In genomic region chr22:39244073-39244495, GRCh38 we compare ENCODE assay signal across 8 cellular contexts. TPM values are rescaled to one million over a fixed set of nuclear protein-coding genes. Genes with fewer than 3 reads are reported as not detected.
DNase-seq lines count a peak whose midpoint lies in the region; ATAC-seq and TF ChIP-seq lines count a peak whose summit lies in the region.

No MANE protein-coding gene starts in this region.

- H3K4me1 ChIP-seq in ACC112 (ENCODE audit: control insufficient read depth, insufficient read depth, low read length, unreplicated experiment) (no peaks in the 10 kb centered on the region), IMR-90 (ENCODE audit: control insufficient read depth, insufficient read depth, low read length) (peaks cover 5% of the 10 kb centered on the region; the same call in 1 of the 2 replicates)

- H3K4me3 ChIP-seq in ACC112 (ENCODE audit: low read depth, low read length) (peak overlapping the region; percentile 45), IMR-90 (ENCODE audit: insufficient read depth, low read depth, low read length) (peak overlapping the region; percentile 2)

- no peak overlapping the region for H2BK15ac ChIP-seq in IMR-90 (ENCODE audit: low read depth, low read length)

- H3K79me2 ChIP-seq in ACC112 (ENCODE audit: control insufficient read depth, insufficient read depth, low read length, unreplicated experiment): no peaks in the 10 kb centered on the region

- H3K56ac ChIP-seq in IMR-90 (ENCODE audit: extremely low read depth, insufficient read depth, low read length): no peak overlapping the region

- no peak overlapping the region; the same call in 1 of the 2 replicates for H3K23ac ChIP-seq in IMR-90 (ENCODE audit: low read depth, low read length)

- no peak overlapping the region for H3K27ac ChIP-seq in ACC112 (ENCODE audit: low read depth, low read length)
- no peak overlapping the region for H3K27ac ChIP-seq in IMR-90 (ENCODE audit: insufficient read depth, low read length)

- in situ Hi-C loops in IMR-90 (cut with MboI; ENCODE audit: low sequenced_read_pairs): no loop called here

- H3K27me3 Mint-ChIP-seq in naive B cell: peaks cover 47 to 82% (median 79%) of the 10 kb centered on the region in 3 donors

- no peak overlapping the region for H4K8ac ChIP-seq in IMR-90 (ENCODE audit: low read depth in 2 of 2, low read length in 2 of 2)

- peaks cover 33% of the 10 kb centered on the region; the same call in 1 of the 2 replicates for H3K27me3 ChIP-seq in ACC112 (ENCODE audit: insufficient read depth, low read length)
- H3K27me3 ChIP-seq in IMR-90 (ENCODE audit: control insufficient read depth, insufficient read depth, low read length): peaks cover 64% of the 10 kb centered on the region

- H3K4me1 Mint-ChIP-seq in naive B cell: peaks cover 23 to 44% (median 37%) of the 10 kb centered on the region in 3 donors

- 2% methylated on average over 11 of the region's 39 CpGs; no CpG with 5 or more reads in 1 of the 2 experiments for WGBS in IMR-90 (ENCODE audit: extremely low coverage in 2 of 2, insufficient read length in 1 of 2), 2 experiments

- BruUV-seq in IMR-90 (replicated peaks; lab: Mats Ljungman, UMichigan): no TSS peak

- no peak overlapping the region for H4K91ac ChIP-seq in IMR-90 (ENCODE audit: insufficient read depth, low read depth, low read length)

- H3K18ac ChIP-seq in IMR-90 (ENCODE audit: low read depth, low read length): no peak overlapping the region

- H3K4me2 ChIP-seq in IMR-90 (ENCODE audit: low read depth, low read length): peak overlapping the region; percentile 29

- intact Hi-C loops in IMR-90 (cut with micrococcal nuclease): no loop called here

- no peak overlapping the region for H3K27ac Mint-ChIP-seq in naive B cell

- no peak for TF ChIP-seq RAD21 in IMR-90 (IDR thresholded peaks at IDR 0.05; ENCODE audit: low read length)

- no peak overlapping the region; the same call in 1 of the 2 replicates for H2BK120ac ChIP-seq in IMR-90 (ENCODE audit: low read depth, low read length)

- TF ChIP-seq CTCF in IMR-90 (conservative IDR thresholded peaks at IDR 0.05; ENCODE audit: low read depth, low read length): 0 out of 2 replicates have a peak, but pooled peaks have one; percentile 2

- H3K9me1 ChIP-seq in IMR-90 (ENCODE audit: insufficient read depth, low read length): no peaks in the 10 kb centered on the region

- H3K36me3 Mint-ChIP-seq in naive B cell: no peaks in the 10 kb centered on the region

- peak overlapping the region in 7 of 8 donors; percentile 52 to 84 (median 76) for H3K4me3 Mint-ChIP-seq in naive B cell

- H3K14ac ChIP-seq in IMR-90 (replicated peaks; ENCODE audit: low read depth, low read length): no peak overlapping the region

- H3K79me1 ChIP-seq in IMR-90 (ENCODE audit: low read depth in 1 of 2, low read length in 2 of 2): no peaks in the 10 kb centered on the region

- ATAC-seq in IMR-90 (ENCODE audit: low read depth): no peak
- no peak for ATAC-seq in naive B cell (ENCODE audit: low read depth in 2 of 2)
- no peak for ATAC-seq in GM21528 (IDR thresholded peaks at IDR 0.05; ENCODE audit: low FRiP score, unreplicated experiment)

- POLR2A ChIA-PET in IMR-90 (lab: Charles Lee; ENCODE audit: unreplicated experiment): no interaction called here

- no peak overlapping the region for H3K9ac ChIP-seq in IMR-90 (ENCODE audit: low read depth, low read length)

- H2BK20ac ChIP-seq in IMR-90 (ENCODE audit: low read depth, low read length): no peak overlapping the region

- no peak overlapping the region for H4K5ac ChIP-seq in IMR-90 (ENCODE audit: low read depth, low read length)

- dilution Hi-C loops in IMR-90 (cut with HindIII; ENCODE audit: low sequenced_read_pairs, unreplicated experiment): no loop called here

- no peaks in the 10 kb centered on the region for H3K36me3 ChIP-seq in ACC112 (ENCODE audit: insufficient read depth, low read length)
- H3K36me3 ChIP-seq in IMR-90 (ENCODE audit: control insufficient read depth, insufficient read depth, low read length): no peaks in the 10 kb centered on the region

- no peak overlapping the region for H2AFZ ChIP-seq in ACC112 (ENCODE audit: low read length, unreplicated experiment)
- H2AFZ ChIP-seq in IMR-90 (replicated peaks; ENCODE audit: low read length, poor library complexity): peak overlapping the region; percentile 67

- no peak overlapping the region for H2BK5ac ChIP-seq in IMR-90 (ENCODE audit: low read depth, low read length, poor library complexity, severe bottlenecking)

- peak overlapping the region; percentile 62 for H2AK9ac ChIP-seq in IMR-90 (replicated peaks; ENCODE audit: low read depth, low read length, poor library complexity)

- H3K9me3 ChIP-seq in IMR-90 (ENCODE audit: control insufficient read depth, insufficient read depth, low read length): no peaks in the 10 kb centered on the region

- no peak overlapping the region for H2AK5ac ChIP-seq in IMR-90 (ENCODE audit: low read depth, low read length)

- CTCF ChIA-PET in IMR-90 (lab: Yijun Ruan, JAX): interaction anchor here (0.9 kb wide), 1 partner anchor 39 kb away, joined by 3 read pairs; no protein-coding TSS in a partner anchor

- DNase-seq in IMR-90: no peak
- DNase-seq in cerebellum (ENCODE audit: low spot score): peak; percentile 33
- DNase-seq in naive B cell: no peak
- DNase-seq in medulla oblongata (ENCODE audit: extremely low spot score): no peak
- no peak for DNase-seq in islet precursor cell
- DNase-seq in A172 (ENCODE audit: low spot score): no peak

- no peak overlapping the region for H3K4ac ChIP-seq in IMR-90 (ENCODE audit: low read depth, low read length)

- TF ChIP-seq POLR2A in IMR-90 (IDR thresholded peaks at IDR 0.05; ENCODE audit: low read depth, low read length): no peak

- peaks cover 0 to 4% (median 0%) of the 10 kb centered on the region in 7 donors for H3K9me3 Mint-ChIP-seq in naive B cell

- peaks cover 6% of the 10 kb centered on the region; the same call in 1 of the 2 replicates for H4K20me1 ChIP-seq in IMR-90 (ENCODE audit: insufficient read depth, low read length)

TF ChIP-seq in IMR-90, 13 proteins besides CTCF, POLR2A, EP300 and RAD21:
- TF ChIP-seq MAZ (IDR thresholded peaks at IDR 0.05; ENCODE audit: borderline replicate concordance, low read depth, low read length) (no peak), SMC3 (IDR thresholded peaks at IDR 0.05; ENCODE audit: low read depth, low read length) (no peak), USF2 (IDR thresholded peaks at IDR 0.05; ENCODE audit: low read depth, low read length) (no peak), FOS (IDR thresholded peaks at IDR 0.05; ENCODE audit: low read depth, low read length) (no peak), RFX5 (IDR thresholded peaks at IDR 0.05; ENCODE audit: low read depth, low read length) (no peak), MAFK (IDR thresholded peaks at IDR 0.05; ENCODE audit: low read depth, low read length) (no peak), MXI1 (IDR thresholded peaks at IDR 0.05; ENCODE audit: borderline replicate concordance, low read depth, low read length) (no peak), BHLHE40 (IDR thresholded peaks at IDR 0.05; ENCODE audit: low read depth, low read length) (no peak), NFE2L2 (IDR thresholded peaks at IDR 0.05; ENCODE audit: low read depth, low read length) (no peak), CEBPB (IDR thresholded peaks at IDR 0.05; ENCODE audit: low read depth, low read length) (no peak)
- TF ChIP-seq, protein P1, sequence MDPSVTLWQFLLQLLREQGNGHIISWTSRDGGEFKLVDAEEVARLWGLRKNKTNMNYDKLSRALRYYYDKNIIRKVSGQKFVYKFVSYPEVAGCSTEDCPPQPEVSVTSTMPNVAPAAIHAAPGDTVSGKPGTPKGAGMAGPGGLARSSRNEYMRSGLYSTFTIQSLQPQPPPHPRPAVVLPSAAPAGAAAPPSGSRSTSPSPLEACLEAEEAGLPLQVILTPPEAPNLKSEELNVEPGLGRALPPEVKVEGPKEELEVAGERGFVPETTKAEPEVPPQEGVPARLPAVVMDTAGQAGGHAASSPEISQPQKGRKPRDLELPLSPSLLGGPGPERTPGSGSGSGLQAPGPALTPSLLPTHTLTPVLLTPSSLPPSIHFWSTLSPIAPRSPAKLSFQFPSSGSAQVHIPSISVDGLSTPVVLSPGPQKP (IDR thresholded peaks at IDR 0.05; ENCODE audit: borderline replicate concordance, low read depth, low read length): no peak

RNA-seq across cellular contexts. Expression of gene PDGFB, which starts 0.7 kb away (rescaled TPM):
- total RNA-seq in IMR-90 (2012; rRNA removed) (not detected in 2 replicates), cerebellum (6.9 TPM)
- polyA plus RNA-seq in IMR-90 (2012; rRNA removed) (0.07 and 0.09 TPM in 2 replicates), naive B cell (ENCODE audit: low read depth in 6 of 6) (not detected)
- 0.09 and 0.10 TPM in 2 replicates for polyA plus RNA-seq in IMR-90 (2012; cell fraction: cytosol; rRNA removed)
- 0.06 and 0.09 TPM in 2 replicates for polyA plus RNA-seq in IMR-90 (2012; cell fraction: nucleus; rRNA removed; ENCODE audit: low replicate concordance)
- total RNA-seq in A172 (2014; rRNA removed; shearing (Covaris generic)): 9.8 and 13.4 TPM in 2 replicates
